Comparison of ENCODE assay signal across 8 cellular contexts in genomic region chr6:132512342-132512637, GRCh38. TPM values are rescaled to one million over a fixed set of nuclear protein-coding genes. Genes with fewer than 3 reads are reported as not detected.
DNase-seq lines count a peak whose midpoint lies in the region; ATAC-seq and TF ChIP-seq lines count a peak whose summit lies in the region.

No MANE protein-coding gene starts in this region.

- CTCF ChIA-PET in activated naive CD4-positive, alpha-beta T cell treated with anti-CD3 and anti-CD28 coated beads, Interleukin-2, amount 10 ng/mL, durations not matched to agents 7 days and 5 days (lab: Charles Lee) = interaction anchor here (1.1 to 1.7 kb wide), 4 partner anchors 12 to 232 kb away, joined by 3 to 12 read pairs (median 4); no protein-coding TSS in a partner anchor

- intact Hi-C loops in upper lobe of right lung (cut with DNase I) = no loop called here

- H3K4me3 Mint-ChIP-seq in activated naive CD4-positive, alpha-beta T cell treated with anti-CD3 and anti-CD28 coated beads, Interleukin-2, amount 10 ng/mL, durations not matched to agents 7 days and 5 days = peak overlapping the region; percentile 91

- peaks cover 3% of the 10 kb centered on the region for H3K36me3 Mint-ChIP-seq in activated naive CD4-positive, alpha-beta T cell treated with anti-CD3 and anti-CD28 coated beads, Interleukin-2, amount 10 ng/mL, durations not matched to agents 7 days and 5 days

- WGBS in lung, 2 donors = 0 to 1% methylated on average over 7 of the region's 7 CpGs

- H3K27me3 ChIP-seq in lung (ENCODE audit: control insufficient read depth, insufficient read depth) (no peaks in the 10 kb centered on the region), upper lobe of right lung (no peaks in the 10 kb centered on the region)

- in situ Hi-C loops in astrocyte of the cerebellum (cut with HindIII; ENCODE audit: low sequenced_read_pairs) = no loop called here

- H3K27ac Mint-ChIP-seq in activated naive CD4-positive, alpha-beta T cell treated with anti-CD3 and anti-CD28 coated beads, Interleukin-2, amount 10 ng/mL, durations not matched to agents 7 days and 5 days = peak overlapping the region; percentile 73

- H3K9me3 ChIP-seq in lung (ENCODE audit: control insufficient read depth in 2 of 2, insufficient read depth in 1 of 2, low read length in 1 of 2) (no peaks in the 10 kb centered on the region), upper lobe of right lung (no peaks in the 10 kb centered on the region)

- H3K4me3 ChIP-seq in astrocyte of the cerebellum (ENCODE audit: low read depth, low read length) (peak overlapping the region; percentile 74), lung (peak overlapping the region; percentile 95), upper lobe of right lung (peak overlapping the region; percentile 71)

- no peak for ATAC-seq in lung (ENCODE audit: insufficient read depth, low FRiP score)
- ATAC-seq in upper lobe of right lung = no peak
- ATAC-seq in HG02938 (IDR thresholded peaks at IDR 0.05; ENCODE audit: unreplicated experiment) = no peak
- ATAC-seq in HG03039 (IDR thresholded peaks at IDR 0.05; ENCODE audit: unreplicated experiment) = no peak

- TF ChIP-seq CTCF in astrocyte of the cerebellum (IDR thresholded peaks at IDR 0.05; ENCODE audit: low read depth, low read length, missing control alignments) (no peak), lung (IDR thresholded peaks at IDR 0.05; ENCODE audit: control extremely low read depth, extremely low read depth) (no peak), upper lobe of right lung (IDR thresholded peaks at IDR 0.05) (no peak)

- H3K36me3 ChIP-seq in lung (ENCODE audit: control insufficient read depth in 2 of 2, insufficient read depth in 2 of 2, low read length in 2 of 2) (peaks cover 0 to 2% of the 10 kb centered on the region in 2 donors), upper lobe of right lung (no peaks in the 10 kb centered on the region)

- H3K4me1 ChIP-seq in lung (ENCODE audit: control insufficient read depth in 2 of 2, insufficient read depth in 2 of 2, low read length in 2 of 2) (peaks cover 0 to 10% of the 10 kb centered on the region in 2 donors), upper lobe of right lung (peaks cover 29% of the 10 kb centered on the region)

- H3K27me3 Mint-ChIP-seq in activated naive CD4-positive, alpha-beta T cell treated with anti-CD3 and anti-CD28 coated beads, Interleukin-2, amount 10 ng/mL, durations not matched to agents 7 days and 5 days = peaks cover 16% of the 10 kb centered on the region

- H3K27ac ChIP-seq in lung (ENCODE audit: low read depth in 1 of 2, low read length in 1 of 2) (peak overlapping the region; percentile 75 to 99), upper lobe of right lung (peak overlapping the region; percentile 90)

- no peak for DNase-seq in activated naive CD4-positive, alpha-beta T cell treated with anti-CD3 and anti-CD28 coated beads, Interleukin-2, amount 10 ng/mL, durations not matched to agents 7 days and 5 days
- no peak for DNase-seq in activated naive CD4-positive, alpha-beta T cell treated with Interleukin-2 at 50 U/mL for 16 hours
- no peak for DNase-seq in astrocyte of the cerebellum (ENCODE audit: low read depth)
- DNase-seq in lung (ENCODE audit: low spot score) = no peak
- no peak for DNase-seq in upper lobe of right lung
- no peak for DNase-seq in amygdala (lab: John Stamatoyannopoulos, UW)

- H3K9me3 Mint-ChIP-seq in activated naive CD4-positive, alpha-beta T cell treated with anti-CD3 and anti-CD28 coated beads, Interleukin-2, amount 10 ng/mL, durations not matched to agents 7 days and 5 days = no peaks in the 10 kb centered on the region

- peaks cover 26% of the 10 kb centered on the region for H3K4me1 Mint-ChIP-seq in activated naive CD4-positive, alpha-beta T cell treated with anti-CD3 and anti-CD28 coated beads, Interleukin-2, amount 10 ng/mL, durations not matched to agents 7 days and 5 days

RNA-seq across cellular contexts. Expression of gene STX7, which starts 0.6 kb away (rescaled TPM):
- 10 to 100 TPM; 61.2 to 84.8 TPM for total RNA-seq in lung
- 10 to 100 TPM; 14.8 to 39.3 TPM for polyA plus RNA-seq in lung
- total RNA-seq in upper lobe of right lung = 89.1 TPM

RNA-seq across cellular contexts. Expression of gene TAAR9, which starts 25.8 kb away (rescaled TPM):
- total RNA-seq in lung (not detected), upper lobe of right lung (not detected)
- not detected for polyA plus RNA-seq in lung

RNA-seq across cellular contexts. Expression of gene TAAR8, which starts 40.2 kb away (rescaled TPM):
- total RNA-seq in lung = not detected
- polyA plus RNA-seq in lung = not detected
- not detected for total RNA-seq in upper lobe of right lung

RNA-seq across cellular contexts. Expression of gene TAAR6, which starts 57.8 kb away (rescaled TPM):
- total RNA-seq in lung = not detected
- polyA plus RNA-seq in lung = not detected
- not detected for total RNA-seq in upper lobe of right lung
